ENCODE assay signal across 15 cellular contexts in genomic region chr2:240922982-240923537, GRCh38. TPM values are rescaled to one million over a fixed set of nuclear protein-coding genes. Genes with fewer than 3 reads are reported as not detected.
DNase-seq lines count a peak whose midpoint lies in the region; ATAC-seq and TF ChIP-seq lines count a peak whose summit lies in the region.
"Had no signal": no experiment of that assay in that cellular context is flagged by ENCODE, and none has a peak within 500 bp of the region (broad histone marks: within the 10 kb centered on the region; RNA-seq: fewer than 3 reads in every experiment).

No MANE protein-coding gene starts in this region.

- no peak for ATAC-seq in heart right ventricle
- no peak for ATAC-seq in activated CD8-positive, alpha-beta T cell treated with anti-CD3 and anti-CD28 coated beads for 36 hours
- ATAC-seq in HG03159 (IDR thresholded peaks at IDR 0.05; ENCODE audit: unreplicated experiment), result no peak
- ATAC-seq: stimulated activated naive B cell treated with anti-CD40 and anti-IgM and Interleukin-4, amounts not matched to agents 10 μg/mL and 1 μg/mL and 100 μg/mL, for 72 hours had no signal

- H3K27ac Mint-ChIP-seq in activated CD8-positive, alpha-beta T cell treated with anti-CD3 and anti-CD28 coated beads for 36 hours, result no peak overlapping the region
- H3K27ac Mint-ChIP-seq: dendritic cell treated with granulocyte-macrophage colony-stimulating factor and Interleukin-4, amounts not matched to agents 40 ng/mL and 50 ng/mL, for 4 days; stimulated activated naive B cell treated with anti-CD40 and anti-IgM and Interleukin-4, amounts not matched to agents 10 μg/mL and 1 μg/mL and 100 μg/mL, for 72 hours had no signal

- H3K4me3 Mint-ChIP-seq in activated CD8-positive, alpha-beta T cell treated with anti-CD3 and anti-CD28 coated beads for 36 hours, result no peak overlapping the region
- H3K4me3 Mint-ChIP-seq: dendritic cell treated with granulocyte-macrophage colony-stimulating factor and Interleukin-4, amounts not matched to agents 40 ng/mL and 50 ng/mL, for 4 days; neural crest cell; stimulated activated naive B cell treated with anti-CD40 and anti-IgM and Interleukin-4, amounts not matched to agents 10 μg/mL and 1 μg/mL and 100 μg/mL, for 72 hours had no signal

- intact Hi-C loops in heart right ventricle (cut with DNase I) (no loop called here), spleen (cut with DNase I; ENCODE audit: low total_unique reads) (no loop called here)
- intact Hi-C loops in activated CD8-positive, alpha-beta T cell treated with anti-CD3 and anti-CD28 coated beads for 36 hours (cut with micrococcal nuclease), result no loop called here

- DNase-seq in activated T-cell treated with anti-CD3 and anti-CD28 coated beads, Interleukin-2, amount 50 U/mL, for 1 hour, result peak; percentile 13
- DNase-seq in activated T-cell treated with anti-CD3 and anti-CD28 coated beads for 4 hours (no peak), NT2/D1 (ENCODE audit: low read depth, low spot score) (no peak), heart right ventricle (peak; percentile 2 to 9), spleen (peak; percentile 54)
- no peak for DNase-seq in stimulated activated naive CD4-positive, alpha-beta T cell treated with Interleukin-2 at 50 U/mL for 16 hours (lab: John Stamatoyannopoulos, UW)
- DNase-seq in activated CD8-positive, alpha-beta T cell treated with anti-CD3 and anti-CD28 coated beads for 36 hours, result no peak
- DNase-seq: stimulated activated CD4-positive, alpha-beta T cell treated with anti-CD3 and anti-CD28 coated beads, Interleukin-1b, Interleukin-23, amount 100 ng/mL, for 48 hours; stimulated activated naive B cell treated with anti-CD40 and anti-IgM and Interleukin-4, amounts not matched to agents 10 μg/mL and 1 μg/mL and 100 μg/mL, for 72 hours had no signal

- POLR2A ChIA-PET in activated CD8-positive, alpha-beta T cell treated with anti-CD3 and anti-CD28 coated beads for 36 hours (lab: Charles Lee), result no interaction called here

- no peak overlapping the region for H3K4me3 ChIP-seq in NT2/D1 (ENCODE audit: insufficient read length, low read depth)
- no peak overlapping the region for H3K4me3 ChIP-seq in heart right ventricle
- no peak overlapping the region for H3K4me3 ChIP-seq in spleen
- H3K4me3 ChIP-seq: SJCRH30 had no signal

- H3K27me3 Mint-ChIP-seq in activated CD8-positive, alpha-beta T cell treated with anti-CD3 and anti-CD28 coated beads for 36 hours, result no peaks in the 10 kb centered on the region

- no peak overlapping the region for H3K27ac ChIP-seq in heart right ventricle
- H3K27ac ChIP-seq in spleen, result no peak overlapping the region
- H3K27ac ChIP-seq: SJCRH30, VCaP had no signal

- no peaks in the 10 kb centered on the region for H3K27me3 ChIP-seq in NT2/D1 (ENCODE audit: insufficient read depth, insufficient read length)
- H3K27me3 ChIP-seq in heart right ventricle, result no peaks in the 10 kb centered on the region
- H3K27me3 ChIP-seq in spleen (replicated peaks in 1 of 7), result no peaks in the 10 kb centered on the region
- H3K27me3 ChIP-seq: SJCRH30 had no signal

- no peaks in the 10 kb centered on the region for H3K4me1 Mint-ChIP-seq in activated CD8-positive, alpha-beta T cell treated with anti-CD3 and anti-CD28 coated beads for 36 hours (ENCODE audit: low read depth)
- H3K4me1 Mint-ChIP-seq: neural crest cell; stimulated activated naive B cell treated with anti-CD40 and anti-IgM and Interleukin-4, amounts not matched to agents 10 μg/mL and 1 μg/mL and 100 μg/mL, for 72 hours had no signal

- H3K36me3 Mint-ChIP-seq in activated CD8-positive, alpha-beta T cell treated with anti-CD3 and anti-CD28 coated beads for 36 hours (ENCODE audit: low read depth), result no peaks in the 10 kb centered on the region
- H3K36me3 Mint-ChIP-seq: stimulated activated naive B cell treated with anti-CD40 and anti-IgM and Interleukin-4, amounts not matched to agents 10 μg/mL and 1 μg/mL and 100 μg/mL, for 72 hours had no signal

- H3K9ac ChIP-seq in NT2/D1 (ENCODE audit: insufficient read length, low read depth), result peak overlapping the region; percentile 42

- H3K4me1 ChIP-seq in NT2/D1 (ENCODE audit: insufficient read depth, insufficient read length) (peaks cover 16% of the 10 kb centered on the region), heart right ventricle (peaks cover 0 to 13% (median 0%) of the 10 kb centered on the region in 9 donors), spleen (peaks cover 0 to 3% (median 0%) of the 10 kb centered on the region in 6 donors)

- TF ChIP-seq CTCF in heart right ventricle (IDR thresholded peaks at IDR 0.05) (no peak), spleen (IDR thresholded peaks at IDR 0.05 in 8 of 11, conservative IDR thresholded peaks at IDR 0.05 in 3 of 11) (no peak)
- no peak for TF ChIP-seq CTCF in activated CD8-positive, alpha-beta T cell treated with anti-CD3 and anti-CD28 coated beads for 36 hours (IDR thresholded peaks at IDR 0.05)

- no peaks in the 10 kb centered on the region for H3K9me3 Mint-ChIP-seq in activated CD8-positive, alpha-beta T cell treated with anti-CD3 and anti-CD28 coated beads for 36 hours
- H3K9me3 Mint-ChIP-seq: dendritic cell treated with granulocyte-macrophage colony-stimulating factor and Interleukin-4, amounts not matched to agents 40 ng/mL and 50 ng/mL, for 4 days; neural crest cell; stimulated activated naive B cell treated with anti-CD40 and anti-IgM and Interleukin-4, amounts not matched to agents 10 μg/mL and 1 μg/mL and 100 μg/mL, for 72 hours had no signal

- no peaks in the 10 kb centered on the region for H3K36me3 ChIP-seq in NT2/D1 (ENCODE audit: insufficient read depth, insufficient read length, low read length)
- no peaks in the 10 kb centered on the region for H3K36me3 ChIP-seq in heart right ventricle
- no peaks in the 10 kb centered on the region for H3K36me3 ChIP-seq in spleen
- H3K36me3 ChIP-seq: SJCRH30 had no signal

- CTCF ChIA-PET in activated CD8-positive, alpha-beta T cell treated with anti-CD3 and anti-CD28 coated beads for 36 hours (lab: Charles Lee), result interaction anchor here (1.0 kb wide), 1 partner anchor 9 kb away, joined by 3 read pairs; no protein-coding TSS in a partner anchor

- WGBS in heart right ventricle, 2 donors, result 51 to 56% methylated on average over 14 to 15 of the region's 15 CpGs
- 64 to 80% (median 75%) methylated on average over 13 to 15 of the region's 15 CpGs for WGBS in spleen, 5 donors

- no peak for TF ChIP-seq POLR2A in spleen (IDR thresholded peaks at IDR 0.05)

- H3K9me3 ChIP-seq in NT2/D1 (ENCODE audit: insufficient read depth, low read length) (no peaks in the 10 kb centered on the region), heart right ventricle (peaks cover 0 to 13% (median 0%) of the 10 kb centered on the region in 11 donors), spleen (peaks cover 0 to 6% (median 0%) of the 10 kb centered on the region in 8 donors)
- H3K9me3 ChIP-seq: SJCRH30 had no signal

RNA-seq across cellular contexts. Expression of gene CROCC2, which starts 16.9 kb away (rescaled TPM):
- total RNA-seq in heart right ventricle, result not detected
- under 1 TPM in 1 of 2 donors, not detected in 1; 0.06 TPM for polyA plus RNA-seq in heart right ventricle
- 1 to 10 TPM in 4 of 7 donors, under 1 TPM in 3; 0.29 to 3.6 (median 1.1) TPM for total RNA-seq in spleen
- polyA plus RNA-seq in spleen, result under 1 TPM; 0.04 to 0.74 (median 0.17) TPM
- total RNA-seq in activated CD8-positive, alpha-beta T cell treated with anti-CD3 and anti-CD28 coated beads for 36 hours, result not detected
- total RNA-seq: kidney epithelial cell, neural crest cell had no signal

RNA-seq across cellular contexts. Expression of gene MAB21L4, which starts 27.1 kb away (rescaled TPM):
- under 1 TPM in 2 of 10 donors, not detected in 8; 0.29 to 0.32 TPM for total RNA-seq in heart right ventricle
- polyA plus RNA-seq in heart right ventricle, result under 1 TPM in 1 of 2 donors, not detected in 1; 0.06 TPM
- under 1 TPM in 2 of 7 donors, not detected in 5; 0.33 to 0.70 TPM for total RNA-seq in spleen
- polyA plus RNA-seq in spleen, result under 1 TPM in 2 of 3 donors, not detected in 1; 0.04 to 0.13 TPM
- total RNA-seq in activated CD8-positive, alpha-beta T cell treated with anti-CD3 and anti-CD28 coated beads for 36 hours, result not detected
- total RNA-seq: neural crest cell had no signal

RNA-seq across cellular contexts. Expression of gene AGXT, which starts 54.4 kb away (rescaled TPM):
- not detected for total RNA-seq in heart right ventricle
- under 1 TPM in 1 of 2 donors, not detected in 1; 0.09 TPM for polyA plus RNA-seq in heart right ventricle
- total RNA-seq in spleen, result 1 to 10 TPM in 5 of 7 donors, under 1 TPM in 1, not detected in 1; 0.70 to 4.5 (median 3.8) TPM
- 1 to 10 TPM in 2 of 3 donors, under 1 TPM in 1; 0.61 to 1.5 (median 1.2) TPM for polyA plus RNA-seq in spleen
- total RNA-seq in activated CD8-positive, alpha-beta T cell treated with anti-CD3 and anti-CD28 coated beads for 36 hours, result not detected
- total RNA-seq: neural crest cell had no signal

Comparison
In these comparisons a context has a peak if more than half of its experiments do, and no peak if none do; other contexts are left out.
1. DNase-seq: peak in activated T-cell treated with anti-CD3 and anti-CD28 coated beads, Interleukin-2, amount 50 U/mL, for 1 hour (single experiment), heart right ventricle (2 of 2) and spleen (single experiment); none in activated T-cell treated with anti-CD3 and anti-CD28 coated beads for 4 hours (single experiment), NT2/D1 (single experiment), stimulated activated naive CD4-positive, alpha-beta T cell treated with Interleukin-2 at 50 U/mL for 16 hours (single experiment) and activated CD8-positive, alpha-beta T cell treated with anti-CD3 and anti-CD28 coated beads for 36 hours (single experiment).